Comparison of ENCODE assay signal across 29 cellular contexts in genomic region chr20:54082100-54082499, GRCh38. TPM values are rescaled to one million over a fixed set of nuclear protein-coding genes. Genes with fewer than 3 reads are reported as not detected.
"Had no signal": no experiment of that assay in that cellular context is flagged by ENCODE, and none has a peak within 500 bp of the region (broad histone marks: within the 10 kb centered on the region; RNA-seq: fewer than 3 reads in every experiment).

No MANE protein-coding gene starts in this region.

- H3K27ac Mint-ChIP-seq: activated CD8-positive, alpha-beta memory T cell treated with anti-CD3 and anti-CD28 coated beads, Interleukin-2, amount 10 ng/mL, durations not matched to agents 7 days and 5 days; activated naive CD4-positive, alpha-beta T cell treated with anti-CD3 and anti-CD28 coated beads, Interleukin-2, amount 50 U/mL, for 72 hours; activated naive CD8-positive, alpha-beta T cell treated with anti-CD3 and anti-CD28 coated beads, Interleukin-2, amount 50 U/mL, for 24 hours; activated T-cell treated with anti-CD3 and anti-CD28 coated beads, Interleukin-2, amount 50 U/mL, for 24 hours; activated T-helper 1 cell treated with anti-CD3 and anti-CD28 coated beads, Interleukin-12 subunit alpha, Interleukin-12 subunit beta, Interleukin-2, Interleukin-4 antibody, amounts not matched to agents 30 ng/mL and 10 ng/mL and 1 ng/mL, durations not matched to agents 14 hours and 24 hours and 36 hours; T-helper 17 cell; WTC11 had no signal

- H3K27me3 Mint-ChIP-seq: activated naive CD8-positive, alpha-beta T cell treated with anti-CD3 and anti-CD28 coated beads, Interleukin-2, amount 50 U/mL, for 24 hours; activated T-cell treated with anti-CD3 and anti-CD28 coated beads, Interleukin-2, amount 50 U/mL, for 24 hours; T-helper 17 cell had no signal

- H3K27me3 ChIP-seq: ascending aorta, body of pancreas had no signal

- DNase-seq: activated CD4-positive, alpha-beta T cell treated with anti-CD3 and anti-CD28 coated beads for 48 hours; activated CD4-positive, alpha-beta T cell treated with anti-CD3 and anti-CD28 coated beads, Interleukin-2, amount 50 U/mL, for 48 hours; activated CD4-positive, CD25-positive, alpha-beta regulatory T cell treated with anti-CD3 and anti-CD28 coated beads, Interleukin-2, amount 50 U/mL, for 72 hours; activated CD8-positive, alpha-beta memory T cell treated with anti-CD3 and anti-CD28 coated beads, Interleukin-2, amount 10 ng/mL, durations not matched to agents 7 days and 5 days; activated effector memory CD4-positive, alpha-beta T cell treated with Interleukin-2 at 50 U/mL for 16 hours; activated naive CD4-positive, alpha-beta T cell; activated naive CD8-positive, alpha-beta T cell treated with anti-CD3 and anti-CD28 coated beads, Interleukin-2, amount 50 U/mL, for 24 hours; activated T-cell treated with anti-CD3 and anti-CD28 coated beads, Interleukin-2, amount 50 U/mL, for 24 hours; amniotic stem cell; body of pancreas; central memory CD4-positive, alpha-beta T cell; Kasumi-1; KBM-7; NCI-H1048; NCI-H146; NCI-H1930; NCI-H345; NCI-H510A; NCI-H69; PC-9; SIG-M5; T-helper 17 cell; T-helper 9 cell had no signal

- H3K4me1 Mint-ChIP-seq: WTC11 had no signal

- FAIRE-seq: bronchial epithelial cell had no signal

- H3K27ac ChIP-seq: ascending aorta, body of pancreas, PC-9 had no signal

- H2AFZ ChIP-seq: PC-9 had no signal

- ATAC-seq: activated CD8-positive, alpha-beta memory T cell treated with anti-CD3 and anti-CD28 coated beads, Interleukin-2, amount 10 ng/mL, durations not matched to agents 7 days and 5 days; activated naive CD4-positive, alpha-beta T cell treated with anti-CD3 and anti-CD28 coated beads, Interleukin-2, amount 50 U/mL, for 72 hours; activated naive CD8-positive, alpha-beta T cell treated with anti-CD3 and anti-CD28 coated beads, Interleukin-2, amount 50 U/mL, for 24 hours; body of pancreas; T-helper 17 cell; WTC11 had no signal

- H3K36me3 Mint-ChIP-seq: WTC11 had no signal

- H3K9me3 Mint-ChIP-seq: WTC11 had no signal

- H3K9me3 ChIP-seq: ascending aorta, body of pancreas had no signal

- H3K4me3 Mint-ChIP-seq: activated CD8-positive, alpha-beta memory T cell treated with anti-CD3 and anti-CD28 coated beads, Interleukin-2, amount 10 ng/mL, durations not matched to agents 7 days and 5 days; activated naive CD8-positive, alpha-beta T cell treated with anti-CD3 and anti-CD28 coated beads, Interleukin-2, amount 50 U/mL, for 24 hours; activated T-cell treated with anti-CD3 and anti-CD28 coated beads, Interleukin-2, amount 50 U/mL, for 24 hours; activated T-helper 1 cell treated with anti-CD3 and anti-CD28 coated beads, Interleukin-12 subunit alpha, Interleukin-12 subunit beta, Interleukin-2, Interleukin-4 antibody, amounts not matched to agents 30 ng/mL and 10 ng/mL and 1 ng/mL, durations not matched to agents 14 hours and 24 hours and 36 hours; T-helper 17 cell; WTC11 had no signal

- H3K36me3 ChIP-seq: ascending aorta had no signal

- H3K4me1 ChIP-seq: ascending aorta, body of pancreas had no signal

- H3K4me2 ChIP-seq: PC-9 had no signal

- H3K4me3 ChIP-seq: ascending aorta, body of pancreas, PC-9 had no signal

RNA-seq across cellular contexts. Expression of gene BCAS1, which starts 11.7 kb away (rescaled TPM):
- total RNA-seq: activated naive CD4-positive, alpha-beta T cell treated with anti-CD3 and anti-CD28 coated beads, Interleukin-2, amount 50 U/mL, for 72 hours; activated T-helper 1 cell treated with anti-CD3 and anti-CD28 coated beads, Interleukin-12 subunit alpha, Interleukin-12 subunit beta, Interleukin-2, Interleukin-4 antibody, amounts not matched to agents 30 ng/mL and 10 ng/mL and 1 ng/mL, durations not matched to agents 14 hours and 24 hours and 36 hours; ascending aorta; bronchial epithelial cell; RPMI7951 had no signal
